ENCODE assay signal across 16 cellular contexts in the genomic region with DNA sequence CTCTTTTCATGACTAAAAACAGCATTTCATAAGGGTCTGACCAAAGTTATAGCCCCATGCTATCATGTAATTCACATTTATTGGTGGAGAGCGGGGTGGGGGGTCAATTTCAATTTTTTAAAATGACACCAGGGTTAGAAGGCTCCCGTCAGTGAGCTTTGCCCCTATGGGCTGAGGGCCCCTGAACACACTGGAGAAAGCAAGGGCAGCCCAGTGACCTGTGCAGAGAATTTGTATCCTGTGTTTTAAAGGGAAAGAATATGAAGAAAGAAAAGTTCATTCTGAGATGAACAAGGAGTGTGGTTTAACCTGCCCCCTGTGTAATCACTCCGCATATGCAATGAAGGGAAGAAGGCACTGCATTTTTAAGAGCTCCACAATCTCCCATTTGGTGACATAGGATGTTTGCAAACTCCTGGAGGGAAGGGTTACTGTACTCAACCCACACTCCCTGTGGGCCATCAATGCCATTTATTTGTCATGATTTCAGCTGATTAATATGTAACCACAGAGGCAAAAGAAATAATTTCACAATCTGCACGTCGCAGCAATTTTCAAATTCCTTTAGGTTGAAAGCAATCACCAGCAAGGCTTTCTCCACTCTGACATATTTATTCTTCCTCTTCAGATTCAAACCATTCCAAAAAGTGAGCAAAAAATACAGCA.
DNase-seq lines count a peak whose midpoint lies in the region; ATAC-seq and TF ChIP-seq lines count a peak whose summit lies in the region.
"Had no signal": no experiment of that assay in that cellular context is flagged by ENCODE, and none has a peak within 500 bp of the region (broad histone marks: within the 10 kb centered on the region; RNA-seq: fewer than 3 reads in every experiment).

No MANE protein-coding gene starts in this region.

- no peaks in the 10 kb centered on the region for H3K79me2 ChIP-seq in hepatocyte

- peak overlapping the region; percentile 57 for H3K27ac Mint-ChIP-seq in progenitor cell of endocrine pancreas
- H3K27ac Mint-ChIP-seq: activated CD4-positive, alpha-beta T cell treated with anti-CD3 and anti-CD28 coated beads, Interleukin-2, amount 10 ng/mL, durations not matched to agents 24 days and 14 days; activated T-cell treated with anti-CD3 and anti-CD28 coated beads, Interleukin-2, amount 50 U/mL, for 72 hours; brain; T-helper 1 cell treated with Interleukin-12 subunit alpha and Interleukin-12 subunit beta and Interleukin-4 antibody, amounts not matched to agents 30 μg/mL and 1 μg/mL, for 36 hours had no signal

- H3K27me3 ChIP-seq in adipocyte (replicated peaks; ENCODE audit: control insufficient read depth, insufficient read depth, low read length) (no peaks in the 10 kb centered on the region), hepatocyte (no peaks in the 10 kb centered on the region), left ventricle myocardium inferior (ENCODE audit: low read depth) (peaks cover 30% of the 10 kb centered on the region)

- H3K4me3 ChIP-seq in adipocyte (ENCODE audit: low read length) (peak overlapping the region; percentile 36), hepatocyte (no peak overlapping the region), left ventricle myocardium inferior (no peak overlapping the region)

- H3K9ac ChIP-seq in adipocyte (ENCODE audit: low read length) = peak overlapping the region; percentile 50

- no peaks in the 10 kb centered on the region for H4K20me1 ChIP-seq in hepatocyte (ENCODE audit: insufficient read depth, poor library complexity, severe bottlenecking)

- H3K9me3 Mint-ChIP-seq in progenitor cell of endocrine pancreas (ENCODE audit: low read depth) = no peaks in the 10 kb centered on the region
- H3K9me3 Mint-ChIP-seq: activated CD4-positive, alpha-beta T cell treated with anti-CD3 and anti-CD28 coated beads, Interleukin-2, amount 10 ng/mL, durations not matched to agents 24 days and 14 days; activated T-cell treated with anti-CD3 and anti-CD28 coated beads, Interleukin-2, amount 50 U/mL, for 72 hours; T-helper 1 cell treated with Interleukin-12 subunit alpha and Interleukin-12 subunit beta and Interleukin-4 antibody, amounts not matched to agents 30 μg/mL and 1 μg/mL, for 36 hours had no signal

- TF ChIP-seq CTCF in hepatocyte (IDR thresholded peaks at IDR 0.05; ENCODE audit: poor library complexity) (no peak), progenitor cell of endocrine pancreas (IDR thresholded peaks at IDR 0.05; ENCODE audit: unreplicated experiment) (no peak), left ventricle myocardium inferior (IDR thresholded peaks at IDR 0.05; ENCODE audit: borderline replicate concordance) (no peak)

- H3K36me3 ChIP-seq in adipocyte (ENCODE audit: control insufficient read depth, insufficient read depth, low read length, severe bottlenecking) = no peaks in the 10 kb centered on the region
- no peaks in the 10 kb centered on the region for H3K36me3 ChIP-seq in hepatocyte (replicated peaks; ENCODE audit: insufficient read depth, low read depth)
- no peaks in the 10 kb centered on the region for H3K36me3 ChIP-seq in left ventricle myocardium inferior

- H3K4me1 ChIP-seq in adipocyte (ENCODE audit: control insufficient read depth, insufficient read depth, low read length) = peaks cover 18% of the 10 kb centered on the region
- H3K4me1 ChIP-seq in hepatocyte (ENCODE audit: insufficient read depth) = peaks cover 9% of the 10 kb centered on the region
- no peaks in the 10 kb centered on the region for H3K4me1 ChIP-seq in left ventricle myocardium inferior

- intact Hi-C loops in left ventricle myocardium inferior (cut with micrococcal nuclease) = no loop called here

- DNase-seq in EL (peak; percentile 88), adipocyte (ENCODE audit: low read depth) (peak; percentile 70), hepatocyte (ENCODE audit: low spot score) (no peak), progenitor cell of endocrine pancreas (ENCODE audit: low spot score, unreplicated experiment) (no peak), left ventricle myocardium inferior (no peak), mucosa of gallbladder (ENCODE audit: low spot score) (no peak)
- DNase-seq: activated CD4-positive, alpha-beta T cell treated with anti-CD3 and anti-CD28 coated beads, Interleukin-2, amount 10 ng/mL, durations not matched to agents 24 days and 14 days; activated T-cell treated with anti-CD3 and anti-CD28 coated beads, Interleukin-2, amount 50 U/mL, for 72 hours; C1 segment of cervical spinal cord; NCI-H345; posterior cingulate gyrus; stimulated activated CD4-positive, alpha-beta T cell treated with anti-CD3 and anti-CD28 coated beads, Interleukin-2, amount 100 ng/mL, for 24 hours had no signal

- no peaks in the 10 kb centered on the region for H3K36me3 Mint-ChIP-seq in progenitor cell of endocrine pancreas (ENCODE audit: insufficient read depth)
- H3K36me3 Mint-ChIP-seq: brain had no signal

- WGBS in hepatocyte (ENCODE audit: low lambda C conversion rate, missing lambda C conversion rate) = 59% methylated on average over 5 of the region's 5 CpGs

- peak overlapping the region; percentile 53 for H3K4me2 ChIP-seq in hepatocyte

- no peak overlapping the region for H3K27ac ChIP-seq in hepatocyte
- no peak overlapping the region for H3K27ac ChIP-seq in left ventricle myocardium inferior (replicated peaks)

- no peaks in the 10 kb centered on the region for H3K9me2 ChIP-seq in hepatocyte (replicated peaks; ENCODE audit: insufficient read depth)

- ATAC-seq in HG02981 (IDR thresholded peaks at IDR 0.05; ENCODE audit: unreplicated experiment) = no peak
- ATAC-seq in GM21825 (IDR thresholded peaks at IDR 0.05; ENCODE audit: unreplicated experiment) = no peak
- ATAC-seq: activated T-cell treated with anti-CD3 and anti-CD28 coated beads, Interleukin-2, amount 50 U/mL, for 72 hours had no signal

- no peaks in the 10 kb centered on the region for H3K9me3 ChIP-seq in adipocyte (ENCODE audit: control insufficient read depth, low read length)
- no peaks in the 10 kb centered on the region for H3K9me3 ChIP-seq in hepatocyte (ENCODE audit: low read depth)
- H3K9me3 ChIP-seq in left ventricle myocardium inferior (replicated peaks) = no peaks in the 10 kb centered on the region

- H2AFZ ChIP-seq in hepatocyte = no peak overlapping the region

- no peaks in the 10 kb centered on the region for H3K27me3 Mint-ChIP-seq in progenitor cell of endocrine pancreas

- peak overlapping the region; percentile 11 for H3K4me3 Mint-ChIP-seq in progenitor cell of endocrine pancreas (ENCODE audit: low read depth)
- H3K4me3 Mint-ChIP-seq: activated CD4-positive, alpha-beta T cell treated with anti-CD3 and anti-CD28 coated beads, Interleukin-2, amount 10 ng/mL, durations not matched to agents 24 days and 14 days; activated T-cell treated with anti-CD3 and anti-CD28 coated beads, Interleukin-2, amount 50 U/mL, for 72 hours; brain; T-helper 1 cell treated with Interleukin-12 subunit alpha and Interleukin-12 subunit beta and Interleukin-4 antibody, amounts not matched to agents 30 μg/mL and 1 μg/mL, for 36 hours had no signal

- H3K4me1 Mint-ChIP-seq in progenitor cell of endocrine pancreas (ENCODE audit: low read depth) = peaks cover 39% of the 10 kb centered on the region
- H3K4me1 Mint-ChIP-seq: activated CD4-positive, alpha-beta T cell treated with anti-CD3 and anti-CD28 coated beads, Interleukin-2, amount 10 ng/mL, durations not matched to agents 24 days and 14 days had no signal

Comparison
In these comparisons a context has a peak if more than half of its experiments do, and no peak if none do; other contexts are left out.
1. DNase-seq: peak in EL (single experiment) and adipocyte (single experiment); none in hepatocyte (single experiment), progenitor cell of endocrine pancreas (single experiment), left ventricle myocardium inferior (single experiment) and mucosa of gallbladder (single experiment).